In the genomic region with DNA sequence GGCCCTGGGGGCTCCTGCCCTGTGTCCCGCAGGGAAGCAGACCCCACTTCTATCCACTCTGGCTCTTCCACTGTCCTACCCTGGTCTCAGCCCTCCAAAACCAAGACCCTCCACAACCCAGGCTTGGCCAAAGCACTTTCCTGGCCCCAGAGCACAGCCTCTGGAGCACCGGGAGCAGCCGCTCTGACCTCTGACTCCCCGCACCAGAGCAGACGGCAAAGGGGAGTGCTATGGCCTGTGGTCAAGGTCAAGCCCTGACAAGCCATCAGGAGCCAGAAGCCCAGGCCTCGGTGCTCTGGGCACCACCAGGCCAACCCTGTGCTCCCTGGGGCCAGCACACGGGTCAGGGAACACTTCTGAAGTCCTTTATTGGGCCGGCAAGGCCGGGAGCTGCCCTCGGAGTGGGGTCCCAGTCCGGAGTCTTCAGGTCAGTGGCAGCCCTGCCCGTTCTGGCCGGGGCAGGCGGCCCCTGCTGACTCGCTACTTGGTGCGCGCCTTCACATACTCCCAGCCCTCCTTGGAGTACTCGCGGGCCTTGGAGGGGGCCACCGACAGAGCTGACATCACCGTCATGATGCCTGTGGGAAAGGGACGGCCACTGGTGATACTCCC, we compare ENCODE assay signal across 27 cellular contexts. TPM values are rescaled to one million over a fixed set of nuclear protein-coding genes. Genes with fewer than 3 reads are reported as not detected.
"Had no signal": no experiment of that assay in that cellular context is flagged by ENCODE, and none has a peak within 500 bp of the region (broad histone marks: within the 10 kb centered on the region; RNA-seq: fewer than 3 reads in every experiment).

No MANE protein-coding gene starts in this region.

- H3K27me3 Mint-ChIP-seq: activated naive CD4-positive, alpha-beta T cell treated with anti-CD3 and anti-CD28 coated beads, Interleukin-2, amount 50 U/mL, for 24 hours; progenitor cell of endocrine pancreas had no signal

- H3K36me3 Mint-ChIP-seq: activated naive CD4-positive, alpha-beta T cell treated with anti-CD3 and anti-CD28 coated beads, Interleukin-2, amount 50 U/mL, for 24 hours had no signal

- H3K9me3 Mint-ChIP-seq: activated naive CD4-positive, alpha-beta T cell treated with anti-CD3 and anti-CD28 coated beads, Interleukin-2, amount 50 U/mL, for 24 hours had no signal

- H3K36me3 ChIP-seq: breast epithelium, transverse colon, uterus had no signal

- H3K4me3 ChIP-seq: breast epithelium, gastrocnemius medialis, transverse colon, uterus had no signal

- H3K27ac ChIP-seq: breast epithelium, gastrocnemius medialis, left lung, transverse colon, uterus, WERI-Rb-1 had no signal

- H3K9me3 ChIP-seq: breast epithelium, gastrocnemius medialis, left lung, transverse colon, uterus had no signal

- ATAC-seq: esophagus mucosa; gastrocnemius medialis; left lung; stimulated activated naive CD8-positive, alpha-beta T cell treated with anti-CD3 and anti-CD28 coated beads, Interleukin-15, Interleukin-2, amounts not matched to agents 100 U/mL and 50 U/mL, for 24 hours had no signal

- H3K27me3 ChIP-seq: breast epithelium, gastrocnemius medialis, left lung, transverse colon, uterus had no signal

- DNase-seq: activated CD4-positive, alpha-beta T cell treated with anti-CD3 and anti-CD28 coated beads for 1 hour; activated CD8-positive, alpha-beta memory T cell treated with anti-CD3 and anti-CD28 coated beads for 24 hours; activated CD8-positive, alpha-beta memory T cell treated with anti-CD3 and anti-CD28 coated beads, Interleukin-2, amount 50 U/mL, for 48 hours; activated gamma-delta T cell; effector CD4-positive, alpha-beta T cell; gastrocnemius medialis; head of caudate nucleus; kidney; mammary epithelial cell; stimulated activated CD4-positive, alpha-beta T cell treated with anti-CD3 and anti-CD28 coated beads, Interleukin-2, amount 100 ng/mL, for 24 hours; stimulated activated naive CD8-positive, alpha-beta T cell treated with anti-CD3 and anti-CD28 coated beads, Interleukin-15, Interleukin-2, amounts not matched to agents 100 U/mL and 50 U/mL, for 24 hours; substantia nigra; SW 1271; T-helper 2 cell; transverse colon; uterus; WERI-Rb-1 had no signal

- H3K27ac Mint-ChIP-seq: progenitor cell of endocrine pancreas had no signal

RNA-seq across cellular contexts. Expression of gene CATSPERD, which starts 42.3 kb away (rescaled TPM):
- total RNA-seq: astrocyte, breast epithelium, esophagus mucosa, gastrocnemius medialis, kidney, mammary epithelial cell, myocyte, progenitor cell of endocrine pancreas, skeletal muscle tissue, transverse colon, uterus had no signal
- polyA plus RNA-seq: adipose tissue, mammary epithelial cell, neural cell had no signal
